Comparison of ENCODE assay signal across 8 cellular contexts in genomic region chr7:96075510-96076349, GRCh38.
DNase-seq lines count a peak whose midpoint lies in the region; ATAC-seq and TF ChIP-seq lines count a peak whose summit lies in the region.

No MANE protein-coding gene starts in this region.

- no peaks in the 10 kb centered on the region for H3K9me3 ChIP-seq in duodenal mucosa (ENCODE audit: control insufficient read depth in 1 of 2, low read length in 2 of 2)

- DNase-seq in AG10803 (ENCODE audit: low read depth) (peak; percentile 57), NCI-H446 treated with DMSO at 0.1 percent for 48 hours (lab: John Stamatoyannopoulos, UW) (peak; percentile 46), lower leg skin (ENCODE audit: low spot score in 2 of 2) (peak; percentile 43 to 89)
- DNase-seq in activated CD4-positive, alpha-beta T cell treated with anti-CD3 and anti-CD28 coated beads, Interleukin-2, amount 50 U/mL, for 24 hours (ENCODE audit: low read depth in 1 of 2, low spot score in 1 of 2): peak; percentile 11 to 36
- DNase-seq in stimulated activated CD4-positive, alpha-beta T cell treated with anti-CD3 and anti-CD28 coated beads, Interleukin-4, amount 100 ng/mL, for 4 hours: peak; percentile 21 to 46

- no peak overlapping the region for H3K27ac ChIP-seq in duodenal mucosa (ENCODE audit: low read depth, low read length)

- H3K4me3 ChIP-seq in AG10803 (ENCODE audit: low read length) (peak overlapping the region; percentile 63), duodenal mucosa (ENCODE audit: low read depth in 1 of 2, low read length in 2 of 2) (peak overlapping the region; percentile 57 to 62), lower leg skin (ENCODE audit: low read depth, poor library complexity, severe bottlenecking) (peak overlapping the region; percentile 13)

- 1 to 3% methylated on average over 45 to 47 of the region's 47 CpGs for WGBS in lower leg skin, 2 donors

- no peaks in the 10 kb centered on the region for H3K36me3 ChIP-seq in duodenal mucosa (ENCODE audit: control insufficient read depth in 1 of 2, insufficient read depth in 2 of 2, low read length in 2 of 2)

- H3K4me1 ChIP-seq in duodenal mucosa (ENCODE audit: control insufficient read depth in 1 of 2, insufficient read depth in 2 of 2, low read length in 2 of 2): peaks cover 0 to 6% of the 10 kb centered on the region in 2 donors

- peak; percentile 93 for TF ChIP-seq CTCF in AG10803 (conservative IDR thresholded peaks at IDR 0.05; ENCODE audit: low read length)
- peak in 1 of 3 donors; percentile 73 for TF ChIP-seq CTCF in lower leg skin (IDR thresholded peaks at IDR 0.05)

- peak overlapping the region in 1 of 2 donors; percentile 22 for H3K9ac ChIP-seq in duodenal mucosa (ENCODE audit: low read depth in 1 of 2, low read length in 2 of 2)

- ATAC-seq in GM19023 (IDR thresholded peaks at IDR 0.05; ENCODE audit: unreplicated experiment) (peak; percentile 91), HG03342 (IDR thresholded peaks at IDR 0.05; ENCODE audit: unreplicated experiment) (peak; percentile 80)

- H3K27me3 ChIP-seq in duodenal mucosa (ENCODE audit: control insufficient read depth in 1 of 2, insufficient read depth in 2 of 2, low read length in 2 of 2): peaks cover 6 to 12% of the 10 kb centered on the region in 2 donors

- intact Hi-C loops in lower leg skin (cut with DNase I; ENCODE audit: low total_unique reads): loop anchor here (10.0 kb wide), 1 partner anchor 949 kb away; the partner anchor contains the start of gene DLX5

- TF ChIP-seq POLR2A in lower leg skin (IDR thresholded peaks at IDR 0.05): no peak

Comparison
In these comparisons a context has a peak if more than half of its experiments do, and no peak if none do; other contexts are left out.
1. H3K4me3 ChIP-seq: peak in every context shown above with its lines; median percentile 63 in AG10803; 60 in duodenal mucosa; 13 in lower leg skin.